ENCODE assay signal across 8 cellular contexts in the genomic region with DNA sequence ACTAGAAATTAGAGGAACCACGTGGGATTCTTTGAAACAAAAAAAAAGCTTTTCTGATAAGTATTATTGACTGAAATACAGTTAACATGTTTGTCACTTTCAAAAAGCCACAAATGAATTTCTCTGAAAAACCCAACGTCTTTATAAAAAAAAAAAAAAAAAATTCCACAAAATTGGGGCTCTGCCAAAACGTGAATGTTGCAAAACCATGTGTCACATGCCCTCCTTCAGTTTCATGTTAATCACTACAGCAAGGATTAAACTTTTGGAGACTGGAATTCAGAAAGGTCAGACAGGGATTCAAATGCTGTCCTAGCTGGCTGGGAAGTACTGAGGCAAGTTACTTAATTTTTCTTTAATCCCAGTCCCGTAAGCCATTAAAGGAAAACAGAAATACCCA.
DNase-seq lines count a peak whose midpoint lies in the region; ATAC-seq, FAIRE-seq and TF ChIP-seq lines count a peak whose summit lies in the region.

No MANE protein-coding gene starts in this region.

- no peak for ATAC-seq in HG03039 (IDR thresholded peaks at IDR 0.05; ENCODE audit: unreplicated experiment)

- in situ Hi-C loops in astrocyte of the cerebellum (cut with HindIII; ENCODE audit: low sequenced_read_pairs): no loop called here

- H3K4me3 ChIP-seq in astrocyte of the cerebellum (ENCODE audit: low read depth, low read length): no peak overlapping the region

- DNase-seq in HTR-8/SVneo (ENCODE audit: insufficient read length, low spot score) (peak; percentile 85), astrocyte of the cerebellum (ENCODE audit: low read depth) (peak; percentile 70), ecto neural progenitor cell (ENCODE audit: low spot score) (no peak), 8988T (no peak), putamen (ENCODE audit: low spot score) (no peak)

- FAIRE-seq in A204.1 (lab: Jason Lieb, UNC) (peak; percentile 81), HTR-8/SVneo (lab: Jason Lieb, UNC) (no peak), islet of Langerhans (lab: Jason Lieb, UNC) (peak; percentile 17)

- no peak for TF ChIP-seq CTCF in astrocyte of the cerebellum (IDR thresholded peaks at IDR 0.05; ENCODE audit: low read depth, low read length, missing control alignments)

Comparison
In these comparisons a context has a peak if more than half of its experiments do, and no peak if none do; other contexts are left out.
1. DNase-seq: peak in HTR-8/SVneo (single experiment) and astrocyte of the cerebellum (single experiment); none in ecto neural progenitor cell (single experiment), 8988T (single experiment) and putamen (single experiment).